In genomic region chr11:118046964-118047700, GRCh38 we compare ENCODE assay signal across 17 cellular contexts. TPM values are rescaled to one million over a fixed set of nuclear protein-coding genes. Genes with fewer than 3 reads are reported as not detected.
A peak's percentile ranks its signal among the peaks of the same experiment; 100 is the strongest.
DNase-seq lines count a peak whose midpoint lies in the region; ATAC-seq and TF ChIP-seq lines count a peak whose summit lies in the region.
"Had no signal": no experiment of that assay in that cellular context is flagged by ENCODE, and none has a peak within 500 bp of the region (broad histone marks: within the 10 kb centered on the region; RNA-seq: fewer than 3 reads in every experiment).

No MANE protein-coding gene starts in this region.

- no peaks in the 10 kb centered on the region for H3K36me3 Mint-ChIP-seq in activated CD4-positive, alpha-beta memory T cell treated with anti-CD3 and anti-CD28 coated beads, Interleukin-2, amount 10 ng/mL, durations not matched to agents 7 days and 5 days (ENCODE audit: low read depth)
- peaks cover 16% of the 10 kb centered on the region for H3K36me3 Mint-ChIP-seq in effector memory CD8-positive, alpha-beta T cell (ENCODE audit: insufficient read depth)
- H3K36me3 Mint-ChIP-seq: WTC11 had no signal

- CTCF ChIA-PET in activated CD4-positive, alpha-beta memory T cell treated with anti-CD3 and anti-CD28 coated beads, Interleukin-2, amount 10 ng/mL, durations not matched to agents 7 days and 5 days (lab: Charles Lee): interaction anchor here (0.6 to 4.3 kb wide), 11 partner anchors 10 to 240 kb away, joined by 3 to 25 read pairs (median 4); no protein-coding TSS in a partner anchor

- H3K4me1 ChIP-seq in foreskin keratinocyte: peaks cover 8% of the 10 kb centered on the region
- H3K4me1 ChIP-seq: BE2C had no signal

- H3K27me3 Mint-ChIP-seq in activated CD4-positive, alpha-beta memory T cell treated with anti-CD3 and anti-CD28 coated beads, Interleukin-2, amount 10 ng/mL, durations not matched to agents 7 days and 5 days: no peaks in the 10 kb centered on the region
- H3K27me3 Mint-ChIP-seq in effector memory CD8-positive, alpha-beta T cell: no peaks in the 10 kb centered on the region
- no peaks in the 10 kb centered on the region for H3K27me3 Mint-ChIP-seq in stimulated activated naive CD8-positive, alpha-beta T cell treated with anti-CD3 and anti-CD28 coated beads, Interleukin-15, amount 100 ng/mL, for 72 hours

- ATAC-seq in effector memory CD8-positive, alpha-beta T cell (replicated peaks): no peak
- ATAC-seq in stimulated activated naive CD8-positive, alpha-beta T cell treated with anti-CD3 and anti-CD28 coated beads, Interleukin-15, amount 100 ng/mL, for 72 hours: peak; percentile 31
- no peak for ATAC-seq in foreskin keratinocyte
- ATAC-seq: left colon, pancreas, WTC11 had no signal

- H3K9me3 Mint-ChIP-seq in activated CD4-positive, alpha-beta memory T cell treated with anti-CD3 and anti-CD28 coated beads, Interleukin-2, amount 10 ng/mL, durations not matched to agents 7 days and 5 days: no peaks in the 10 kb centered on the region
- H3K9me3 Mint-ChIP-seq in effector memory CD8-positive, alpha-beta T cell: no peaks in the 10 kb centered on the region
- no peaks in the 10 kb centered on the region for H3K9me3 Mint-ChIP-seq in stimulated activated naive CD8-positive, alpha-beta T cell treated with anti-CD3 and anti-CD28 coated beads, Interleukin-15, amount 100 ng/mL, for 72 hours
- H3K9me3 Mint-ChIP-seq: WTC11 had no signal

- POLR2A ChIA-PET in activated CD4-positive, alpha-beta memory T cell treated with anti-CD3 and anti-CD28 coated beads, Interleukin-2, amount 10 ng/mL, durations not matched to agents 7 days and 5 days (lab: Charles Lee): interaction anchor here (0.6 to 13.8 kb wide), 7 partner anchors 31 to 219 kb away, joined by 3 to 603 read pairs (median 5); partner anchors contain the start of gene IL10RA

- peaks cover 90% of the 10 kb centered on the region for H3K4me1 Mint-ChIP-seq in activated CD4-positive, alpha-beta memory T cell treated with anti-CD3 and anti-CD28 coated beads, Interleukin-2, amount 10 ng/mL, durations not matched to agents 7 days and 5 days
- H3K4me1 Mint-ChIP-seq in effector memory CD8-positive, alpha-beta T cell (ENCODE audit: low read depth in 2 of 2): peaks cover 74 to 89% of the 10 kb centered on the region in 2 donors
- H3K4me1 Mint-ChIP-seq in stimulated activated naive CD8-positive, alpha-beta T cell treated with anti-CD3 and anti-CD28 coated beads, Interleukin-15, amount 100 ng/mL, for 72 hours: peaks cover 96% of the 10 kb centered on the region

- peak overlapping the region; percentile 78 for H3K27ac Mint-ChIP-seq in activated CD4-positive, alpha-beta memory T cell treated with anti-CD3 and anti-CD28 coated beads, Interleukin-2, amount 10 ng/mL, durations not matched to agents 7 days and 5 days
- peak overlapping the region; percentile 96 to 98 for H3K27ac Mint-ChIP-seq in effector memory CD8-positive, alpha-beta T cell
- peak overlapping the region; percentile 89 to 92 for H3K27ac Mint-ChIP-seq in stimulated activated naive CD8-positive, alpha-beta T cell treated with anti-CD3 and anti-CD28 coated beads, Interleukin-15, amount 100 ng/mL, for 72 hours
- H3K27ac Mint-ChIP-seq: WTC11 had no signal

- no peak overlapping the region for H3K4me3 Mint-ChIP-seq in activated CD4-positive, alpha-beta memory T cell treated with anti-CD3 and anti-CD28 coated beads, Interleukin-2, amount 10 ng/mL, durations not matched to agents 7 days and 5 days
- peak overlapping the region; percentile 66 to 70 for H3K4me3 Mint-ChIP-seq in effector memory CD8-positive, alpha-beta T cell
- peak overlapping the region; percentile 41 to 63 for H3K4me3 Mint-ChIP-seq in stimulated activated naive CD8-positive, alpha-beta T cell treated with anti-CD3 and anti-CD28 coated beads, Interleukin-15, amount 100 ng/mL, for 72 hours
- H3K4me3 Mint-ChIP-seq: WTC11 had no signal

- peak; percentile 49 for DNase-seq in stimulated activated CD4-positive, alpha-beta T cell treated with anti-CD3 and anti-CD28 coated beads, Interleukin-15, amount 100 ng/mL, for 24 hours
- DNase-seq in stimulated activated CD4-positive, alpha-beta T cell treated with anti-CD3 and anti-CD28 coated beads, Interleukin-4, amount 100 ng/mL, for 4 hours: no peak
- no peak for DNase-seq in activated CD4-positive, alpha-beta memory T cell treated with anti-CD3 and anti-CD28 coated beads, Interleukin-2, amount 10 ng/mL, durations not matched to agents 7 days and 5 days
- no peak for DNase-seq in effector memory CD8-positive, alpha-beta T cell
- peak in 1 of 2 donors; percentile 33 for DNase-seq in stimulated activated naive CD8-positive, alpha-beta T cell treated with anti-CD3 and anti-CD28 coated beads, Interleukin-15, amount 100 ng/mL, for 72 hours
- DNase-seq in NCI-H187 treated with DMSO at 0.1 percent for 48 hours (lab: John Stamatoyannopoulos, UW) (no peak), foreskin keratinocyte (no peak), NCI-H1694 (lab: John Stamatoyannopoulos, UW) (no peak)
- DNase-seq: BE2C, left colon, NCI-H2107, NCI-H748 treated with DMSO at 0.1 percent for 48 hours, pancreas, small intestine, SW 1271 had no signal

- H3K27ac ChIP-seq in foreskin keratinocyte: no peak overlapping the region
- H3K27ac ChIP-seq: pancreas had no signal

- H3K27me3 ChIP-seq in foreskin keratinocyte: peaks cover 23% of the 10 kb centered on the region
- H3K27me3 ChIP-seq: pancreas, Peyer's patch had no signal

- no peak for TF ChIP-seq CTCF in foreskin keratinocyte (conservative IDR thresholded peaks at IDR 0.05)

RNA-seq across cellular contexts. Expression of gene TMPRSS4, which starts 29.7 kb away (rescaled TPM):
- total RNA-seq in activated CD4-positive, alpha-beta memory T cell treated with anti-CD3 and anti-CD28 coated beads, Interleukin-2, amount 10 ng/mL, durations not matched to agents 7 days and 5 days: under 1 TPM in 1 of 2 experiments, not detected in 1; 0.05 TPM
- total RNA-seq in foreskin keratinocyte: 1.1 and 1.2 TPM in 2 replicates
- polyA plus RNA-seq in foreskin keratinocyte: 0.78 and 1.1 TPM in 2 replicates

RNA-seq across cellular contexts. Expression of gene SMIM35, which starts 39.6 kb away (rescaled TPM):
- under 1 TPM; 0.45 to 0.55 TPM for total RNA-seq in activated CD4-positive, alpha-beta memory T cell treated with anti-CD3 and anti-CD28 coated beads, Interleukin-2, amount 10 ng/mL, durations not matched to agents 7 days and 5 days
- total RNA-seq in foreskin keratinocyte: not detected in 2 replicates
- polyA plus RNA-seq in foreskin keratinocyte: not detected in 2 replicates
- total RNA-seq: pancreas, Peyer's patch, WTC11 had no signal
